17 cellular contexts compared by ENCODE assay signal in genomic region chr1:53541263-53541625, GRCh38.
DNase-seq lines count a peak whose midpoint lies in the region; ATAC-seq, FAIRE-seq and TF ChIP-seq lines count a peak whose summit lies in the region.
"Had no signal": no experiment of that assay in that cellular context is flagged by ENCODE, and none has a peak within 500 bp of the region (broad histone marks: within the 10 kb centered on the region; RNA-seq: fewer than 3 reads in every experiment).

No MANE protein-coding gene starts in this region.

- no peak overlapping the region for H3K27ac Mint-ChIP-seq in natural killer cell treated with Interleukin-12 subunit alpha and Interleukin-12 subunit beta and Interleukin-15 and Interleukin-18, amount 100 ng/mL, for 72 hours
- H3K27ac Mint-ChIP-seq in natural killer cell (no peak overlapping the region), glutamatergic neuron (ENCODE audit: unreplicated experiment) (peak overlapping the region; percentile 34)
- no peak overlapping the region for H3K27ac Mint-ChIP-seq in activated T-helper 17 cell treated with anti-CD3 and anti-CD28 coated beads, Interleukin-2, amount 50 U/mL, for 72 hours
- H3K27ac Mint-ChIP-seq: B cell; CD4-positive, alpha-beta T cell had no signal

- FAIRE-seq in D721Med (lab: Jason Lieb, UNC): no peak
- FAIRE-seq: G401.6, GM12891 had no signal

- no peak for ATAC-seq in natural killer cell treated with Interleukin-12 subunit alpha and Interleukin-12 subunit beta and Interleukin-15 and Interleukin-18, amount 100 ng/mL, for 72 hours
- ATAC-seq in natural killer cell (no peak), HG03565 (IDR thresholded peaks at IDR 0.05; ENCODE audit: unreplicated experiment) (no peak)
- no peak for ATAC-seq in activated T-helper 17 cell treated with anti-CD3 and anti-CD28 coated beads, Interleukin-2, amount 50 U/mL, for 72 hours (replicated peaks)

- no peak overlapping the region for H3K4me3 Mint-ChIP-seq in natural killer cell treated with Interleukin-12 subunit alpha and Interleukin-12 subunit beta and Interleukin-15 and Interleukin-18, amount 100 ng/mL, for 72 hours
- H3K4me3 Mint-ChIP-seq in natural killer cell (no peak overlapping the region), glutamatergic neuron (ENCODE audit: unreplicated experiment) (peak overlapping the region; percentile 27)
- H3K4me3 Mint-ChIP-seq in activated T-helper 17 cell treated with anti-CD3 and anti-CD28 coated beads, Interleukin-2, amount 50 U/mL, for 72 hours: no peak overlapping the region
- H3K4me3 Mint-ChIP-seq: B cell; CD4-positive, alpha-beta T cell had no signal

- H3K36me3 Mint-ChIP-seq in natural killer cell treated with Interleukin-12 subunit alpha and Interleukin-12 subunit beta and Interleukin-15 and Interleukin-18, amount 100 ng/mL, for 72 hours: no peaks in the 10 kb centered on the region
- H3K36me3 Mint-ChIP-seq in natural killer cell (no peaks in the 10 kb centered on the region), glutamatergic neuron (ENCODE audit: unreplicated experiment) (no peaks in the 10 kb centered on the region)
- H3K36me3 Mint-ChIP-seq in activated T-helper 17 cell treated with anti-CD3 and anti-CD28 coated beads, Interleukin-2, amount 50 U/mL, for 72 hours (ENCODE audit: low read depth): no peaks in the 10 kb centered on the region

- peaks cover 8 to 11% of the 10 kb centered on the region in 2 donors for H3K27me3 Mint-ChIP-seq in natural killer cell treated with Interleukin-12 subunit alpha and Interleukin-12 subunit beta and Interleukin-15 and Interleukin-18, amount 100 ng/mL, for 72 hours
- H3K27me3 Mint-ChIP-seq in natural killer cell (ENCODE audit: low read depth in 2 of 2) (peaks cover 6 to 8% of the 10 kb centered on the region in 2 donors), glutamatergic neuron (ENCODE audit: unreplicated experiment) (peaks cover 19% of the 10 kb centered on the region)
- H3K27me3 Mint-ChIP-seq in activated T-helper 17 cell treated with anti-CD3 and anti-CD28 coated beads, Interleukin-2, amount 50 U/mL, for 72 hours: peaks cover 10% of the 10 kb centered on the region
- H3K27me3 Mint-ChIP-seq: CD4-positive, alpha-beta T cell had no signal

- no peaks in the 10 kb centered on the region for H3K4me1 Mint-ChIP-seq in natural killer cell treated with Interleukin-12 subunit alpha and Interleukin-12 subunit beta and Interleukin-15 and Interleukin-18, amount 100 ng/mL, for 72 hours (ENCODE audit: low read depth in 2 of 2)
- H3K4me1 Mint-ChIP-seq in natural killer cell (no peaks in the 10 kb centered on the region), glutamatergic neuron (ENCODE audit: low read depth, unreplicated experiment) (peaks cover 16% of the 10 kb centered on the region)
- H3K4me1 Mint-ChIP-seq in activated T-helper 17 cell treated with anti-CD3 and anti-CD28 coated beads, Interleukin-2, amount 50 U/mL, for 72 hours: no peaks in the 10 kb centered on the region
- H3K4me1 Mint-ChIP-seq: B cell had no signal

- intact Hi-C loops in natural killer cell (cut with micrococcal nuclease): no loop called here
- intact Hi-C loops in posterior vena cava (cut with DNase I): no loop called here

- no peaks in the 10 kb centered on the region for H3K9me3 Mint-ChIP-seq in natural killer cell treated with Interleukin-12 subunit alpha and Interleukin-12 subunit beta and Interleukin-15 and Interleukin-18, amount 100 ng/mL, for 72 hours
- H3K9me3 Mint-ChIP-seq in natural killer cell (no peaks in the 10 kb centered on the region), glutamatergic neuron (ENCODE audit: unreplicated experiment) (peaks cover 9% of the 10 kb centered on the region)
- no peaks in the 10 kb centered on the region for H3K9me3 Mint-ChIP-seq in activated T-helper 17 cell treated with anti-CD3 and anti-CD28 coated beads, Interleukin-2, amount 50 U/mL, for 72 hours
- H3K9me3 Mint-ChIP-seq: CD4-positive, alpha-beta T cell had no signal

- peak; percentile 18 for DNase-seq in natural killer cell treated with Interleukin-12 subunit alpha and Interleukin-12 subunit beta and Interleukin-15 and Interleukin-18, amount 100 ng/mL, for 72 hours (ENCODE audit: low spot score)
- no peak for DNase-seq in natural killer cell
- peak; percentile 4 for DNase-seq in glutamatergic neuron
- DNase-seq in posterior vena cava (ENCODE audit: low spot score): peak; percentile 76
- no peak for DNase-seq in D721Med (ENCODE audit: insufficient read length, low spot score)
- no peak for DNase-seq in NCI-H2081 treated with DMSO at 0.1 percent for 48 hours (lab: John Stamatoyannopoulos, UW)
- DNase-seq: CD4-positive, alpha-beta T cell; DMS79 treated with DMSO at 0.1 percent for 48 hours; KG1; NCI-H1105; NCI-H187; NCI-H748 treated with DMSO at 0.1 percent for 48 hours had no signal

- no peak for TF ChIP-seq CTCF in natural killer cell (IDR thresholded peaks at IDR 0.05)
- no peak for TF ChIP-seq CTCF in glutamatergic neuron (IDR thresholded peaks at IDR 0.05; ENCODE audit: partially characterized antibody, unreplicated experiment)
- no peak for TF ChIP-seq CTCF in D721Med (IDR thresholded peaks at IDR 0.05; ENCODE audit: insufficient read depth, missing control alignments)

Comparison
In these comparisons a context has a peak if more than half of its experiments do, and no peak if none do; other contexts are left out.
1. DNase-seq: peak in natural killer cell treated with Interleukin-12 subunit alpha and Interleukin-12 subunit beta and Interleukin-15 and Interleukin-18, amount 100 ng/mL, for 72 hours (single experiment), glutamatergic neuron (single experiment) and posterior vena cava (single experiment); none in natural killer cell (single experiment), D721Med (single experiment) and NCI-H2081 treated with DMSO at 0.1 percent for 48 hours (single experiment).